Comparison of ENCODE assay signal across 15 cellular contexts in genomic region chr2:129929321-129930290, GRCh38. TPM values are rescaled to one million over a fixed set of nuclear protein-coding genes. Genes with fewer than 3 reads are reported as not detected.
DNase-seq lines count a peak whose midpoint lies in the region; ATAC-seq lines count a peak whose summit lies in the region.
"Had no signal": no experiment of that assay in that cellular context is flagged by ENCODE, and none has a peak within 500 bp of the region (broad histone marks: within the 10 kb centered on the region; RNA-seq: fewer than 3 reads in every experiment).

No MANE protein-coding gene starts in this region.

- H3K79me2 ChIP-seq in trophoblast cell (ENCODE audit: control insufficient read depth, insufficient read depth, low read length, poor library complexity), result peaks cover 2% of the 10 kb centered on the region

- H3K4me3 ChIP-seq in adipocyte (ENCODE audit: low read length) (peak overlapping the region; percentile 0), trophoblast cell (ENCODE audit: low read depth, low read length) (no peak overlapping the region)

- no CpG with 5 or more reads among the region's 13 CpGs for WGBS in trophoblast cell (ENCODE audit: extremely low coverage, insufficient coverage, insufficient read length)

- H3K27me3 ChIP-seq in adipocyte (replicated peaks; ENCODE audit: control insufficient read depth, insufficient read depth, low read length), result peaks cover 2% of the 10 kb centered on the region
- no peaks in the 10 kb centered on the region for H3K27me3 ChIP-seq in trophoblast cell (ENCODE audit: insufficient read depth, low read length)

- peaks cover 18% of the 10 kb centered on the region for H3K79me1 ChIP-seq in trophoblast cell (ENCODE audit: low read length)

- peak; percentile 50 to 91 for ATAC-seq in left cardiac atrium
- no peak for ATAC-seq in GM21360 (IDR thresholded peaks at IDR 0.05; ENCODE audit: unreplicated experiment)
- ATAC-seq: stimulated activated naive B cell treated with anti-CD40 and anti-IgM and Interleukin-4, amounts not matched to agents 10 μg/mL and 1 μg/mL and 100 μg/mL, for 72 hours had no signal

- intact Hi-C loops in left cardiac atrium (cut with DNase I), result loop anchor here in 1 of 2 donors (10.0 kb wide), 1 partner anchor 1575 kb away; no protein-coding TSS in a partner anchor

- peak overlapping the region; percentile 61 for H3K27ac ChIP-seq in trophoblast cell (ENCODE audit: low read depth, low read length)

- no peak overlapping the region for H3K4me2 ChIP-seq in trophoblast cell (ENCODE audit: low read length)

- no peak overlapping the region for H3K4ac ChIP-seq in trophoblast cell (ENCODE audit: low read depth, low read length)

- H2AK5ac ChIP-seq in trophoblast cell (ENCODE audit: low read length), result no peak overlapping the region

- DNase-seq in COLO829 (ENCODE audit: low spot score), result peak; percentile 22
- DNase-seq in adipocyte (ENCODE audit: low read depth), result peak; percentile 71
- peak; percentile 33 for DNase-seq in left cardiac atrium
- peak in 1 of 2 donors; percentile 46 for DNase-seq in trophoblast cell
- DNase-seq in AG08396 (ENCODE audit: low spot score), result no peak
- DNase-seq in NAMALWA (ENCODE audit: low spot score), result no peak
- no peak for DNase-seq in GM19238 (ENCODE audit: insufficient read length, low spot score)
- DNase-seq: activated CD4-positive, alpha-beta T cell treated with anti-CD3 and anti-CD28 coated beads, Interleukin-2, amount 10 ng/mL, durations not matched to agents 7 days and 5 days; activated naive CD4-positive, alpha-beta T cell treated with anti-CD3 and anti-CD28 coated beads for 36 hours; CD4-positive, CD25-positive, alpha-beta regulatory T cell; NCI-H774; stimulated activated CD4-positive, alpha-beta T cell treated with anti-CD3 and anti-CD28 coated beads, Interleukin-15, amount 100 ng/mL, for 24 hours; stimulated activated naive B cell treated with anti-CD40 and anti-IgM and Interleukin-4, amounts not matched to agents 10 μg/mL and 1 μg/mL and 100 μg/mL, for 72 hours had no signal

- peaks cover 15% of the 10 kb centered on the region for H3K4me1 ChIP-seq in adipocyte (ENCODE audit: control insufficient read depth, insufficient read depth, low read length)
- H3K4me1 ChIP-seq in trophoblast cell (ENCODE audit: control insufficient read depth in 1 of 2, insufficient read depth in 2 of 2, low read length in 2 of 2), result peaks cover 19 to 35% of the 10 kb centered on the region in 2 experiments

- H2BK120ac ChIP-seq in trophoblast cell (ENCODE audit: insufficient read depth, low read length, poor library complexity), result peak overlapping the region; percentile 41

- no peak overlapping the region for H3K23ac ChIP-seq in trophoblast cell (ENCODE audit: low read length)

- H3K9me3 ChIP-seq in adipocyte (ENCODE audit: control insufficient read depth, low read length) (no peaks in the 10 kb centered on the region), trophoblast cell (ENCODE audit: insufficient read depth, low read depth, low read length) (no peaks in the 10 kb centered on the region)

- peak overlapping the region; percentile 3 for H2BK12ac ChIP-seq in trophoblast cell (ENCODE audit: low read length)

- H3K36me3 ChIP-seq in adipocyte (ENCODE audit: control insufficient read depth, insufficient read depth, low read length, severe bottlenecking) (no peaks in the 10 kb centered on the region), trophoblast cell (ENCODE audit: control insufficient read depth in 1 of 2, insufficient read depth in 2 of 2, low read length in 2 of 2) (no peaks in the 10 kb centered on the region)

- H2BK5ac ChIP-seq in trophoblast cell (ENCODE audit: low read depth, low read length, poor library complexity), result peak overlapping the region; percentile 41

- no peak overlapping the region for H4K8ac ChIP-seq in trophoblast cell (ENCODE audit: low read depth, low read length)

- H4K91ac ChIP-seq in trophoblast cell (ENCODE audit: low read depth, low read length), result peak overlapping the region; percentile 52

- no peak overlapping the region for H4K12ac ChIP-seq in trophoblast cell (ENCODE audit: low read depth, low read length)

- H3K9ac ChIP-seq in adipocyte (ENCODE audit: low read length) (peak overlapping the region; percentile 27), trophoblast cell (ENCODE audit: low read length) (no peak overlapping the region)

- no peak overlapping the region for H3K18ac ChIP-seq in trophoblast cell (ENCODE audit: low read length)

- H2AFZ ChIP-seq in trophoblast cell (ENCODE audit: insufficient read depth, low read length, poor library complexity), result no peak overlapping the region

- H3K14ac ChIP-seq in trophoblast cell (ENCODE audit: low read length), result no peak overlapping the region

RNA-seq across cellular contexts. Expression of gene RAB6C, which starts 49.9 kb away (rescaled TPM):
- total RNA-seq in left cardiac atrium, result under 1 TPM in 1 of 2 donors, not detected in 1; 0.18 TPM
- 1.8 and 1.9 TPM in 2 replicates for polyA plus RNA-seq in trophoblast cell (2013)
- total RNA-seq: activated CD4-positive, alpha-beta T cell treated with anti-CD3 and anti-CD28 coated beads, Interleukin-2, amount 10 ng/mL, durations not matched to agents 7 days and 5 days; activated naive CD4-positive, alpha-beta T cell treated with anti-CD3 and anti-CD28 coated beads for 36 hours; CD4-positive, CD25-positive, alpha-beta regulatory T cell; HT-29 had no signal
- polyA plus RNA-seq: CD4-positive, CD25-positive, alpha-beta regulatory T cell had no signal

Comparison
In these comparisons a context has a peak if more than half of its experiments do, and no peak if none do; other contexts are left out.
1. DNase-seq: peak in COLO829 (single experiment), adipocyte (single experiment) and left cardiac atrium (single experiment); none in AG08396 (single experiment), NAMALWA (single experiment) and GM19238 (single experiment).